Comparison of ENCODE assay signal across 8 cellular contexts in the genomic region with DNA sequence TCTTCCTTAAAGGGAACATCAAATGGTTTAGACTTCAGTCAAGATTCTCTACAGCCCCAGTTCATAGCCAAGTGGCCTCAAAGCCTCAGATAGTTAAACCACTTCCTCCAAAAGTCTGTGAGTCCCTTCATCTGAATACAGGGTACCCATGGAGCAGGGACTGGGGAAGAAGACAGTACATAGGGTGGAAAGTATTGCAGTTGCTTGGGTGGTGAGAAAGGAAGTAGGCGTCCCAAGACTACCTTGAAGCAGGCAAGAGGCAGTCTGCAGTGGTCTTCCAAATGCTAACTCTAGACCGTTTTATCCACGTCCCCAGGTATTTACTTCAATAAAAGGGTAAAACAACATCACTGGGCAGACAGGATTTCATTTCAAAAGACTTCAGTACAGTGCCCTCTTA. TPM values are rescaled to one million over a fixed set of nuclear protein-coding genes. Genes with fewer than 3 reads are reported as not detected.
DNase-seq lines count a peak whose midpoint lies in the region; FAIRE-seq and TF ChIP-seq lines count a peak whose summit lies in the region.

No MANE protein-coding gene starts in this region.

- H3K36me3 Mint-ChIP-seq in neural progenitor cell = peaks cover 8% of the 10 kb centered on the region

- peaks cover 45% of the 10 kb centered on the region for H3K4me1 ChIP-seq in neural progenitor cell

- H3K4me2 ChIP-seq in neural progenitor cell = peak overlapping the region; percentile 98

- intact Hi-C loops in dorsolateral prefrontal cortex (cut with DNase I) = loop anchor here (5.0 to 10.0 kb wide), 5 partner anchors 54 to 126 kb away; no protein-coding TSS in a partner anchor

- H3K9me3 ChIP-seq in neural progenitor cell (ENCODE audit: low read depth) = no peaks in the 10 kb centered on the region

- H3K27ac ChIP-seq in dorsolateral prefrontal cortex = peak overlapping the region in 58 of 59 donors; percentile 78 to 97 (median 92)
- H3K27ac ChIP-seq in neural progenitor cell = no peak overlapping the region

- H2AFZ ChIP-seq in neural progenitor cell (replicated peaks) = no peak overlapping the region

- peak overlapping the region; percentile 96 for H3K4me3 Mint-ChIP-seq in neural progenitor cell

- peaks cover 45% of the 10 kb centered on the region for H4K20me1 ChIP-seq in neural progenitor cell (ENCODE audit: low read depth)

- H3K4me3 ChIP-seq in dorsolateral prefrontal cortex = peak overlapping the region; percentile 58 to 95 (median 83)
- peak overlapping the region; percentile 55 for H3K4me3 ChIP-seq in neural progenitor cell

- peak overlapping the region; percentile 17 for H3K9ac ChIP-seq in neural progenitor cell

- H3F3A ChIP-seq in neural progenitor cell (ENCODE audit: low read depth) = peaks cover 37% of the 10 kb centered on the region

- H3K27ac Mint-ChIP-seq in neural progenitor cell = peak overlapping the region; percentile 61

- H3K4me1 Mint-ChIP-seq in neural progenitor cell = peaks cover 39% of the 10 kb centered on the region

- no peak for FAIRE-seq in HTR-8/SVneo (lab: Jason Lieb, UNC)
- no peak for FAIRE-seq in urothelium cell line (lab: Jason Lieb, UNC)

- H3K36me3 ChIP-seq in neural progenitor cell = no peaks in the 10 kb centered on the region

- H3K79me2 ChIP-seq in neural progenitor cell (ENCODE audit: low read depth) = peaks cover 65% of the 10 kb centered on the region

- TF ChIP-seq CTCF in dorsolateral prefrontal cortex (IDR thresholded peaks at IDR 0.05 in 54 of 56, conservative IDR thresholded peaks at IDR 0.05 in 2 of 56; ENCODE audit: low read depth in 1 of 56, partially characterized antibody in 56 of 56) = no peak
- no peak for TF ChIP-seq CTCF in neural progenitor cell (IDR thresholded peaks at IDR 0.05)

- no peaks in the 10 kb centered on the region for H3K27me3 ChIP-seq in dorsolateral prefrontal cortex
- peaks cover 19% of the 10 kb centered on the region for H3K27me3 ChIP-seq in neural progenitor cell

- no peaks in the 10 kb centered on the region for H3K9me3 Mint-ChIP-seq in neural progenitor cell

- DNase-seq in NCI-H748 (lab: John Stamatoyannopoulos, UW; ENCODE audit: unreplicated experiment) (peak; percentile 33), NCI-H748 treated with DMSO at 0.1 percent for 48 hours (lab: John Stamatoyannopoulos, UW) (no peak), SKM-1 (lab: John Stamatoyannopoulos, UW; ENCODE audit: unreplicated experiment) (peak; percentile 61), dorsolateral prefrontal cortex (no peak), neural progenitor cell (ENCODE audit: low spot score) (no peak), NCI-H187 treated with DMSO at 0.1 percent for 48 hours (lab: John Stamatoyannopoulos, UW) (no peak), HTR-8/SVneo (ENCODE audit: insufficient read length, low spot score) (no peak), urothelium cell line (ENCODE audit: low spot score) (no peak)

- peaks cover 8% of the 10 kb centered on the region for H3K27me3 Mint-ChIP-seq in neural progenitor cell (ENCODE audit: insufficient read depth, low read depth)

RNA-seq across cellular contexts. Expression of gene FYN, which starts 2.0 kb away (rescaled TPM):
- total RNA-seq in dorsolateral prefrontal cortex (100 to 1,000 TPM; 174 to 413 (median 233) TPM), neural progenitor cell (ENCODE audit: low replicate concordance) (149 and 167 TPM in 2 replicates)

Comparison
In these comparisons a context has a peak if more than half of its experiments do, and no peak if none do; other contexts are left out.
1. DNase-seq: peak in NCI-H748 (single experiment) and SKM-1 (single experiment); none in NCI-H748 treated with DMSO at 0.1 percent for 48 hours (single experiment), dorsolateral prefrontal cortex (0 of 10), neural progenitor cell (single experiment), NCI-H187 treated with DMSO at 0.1 percent for 48 hours (single experiment), HTR-8/SVneo (single experiment) and urothelium cell line (single experiment).